Comparison of ENCODE assay signal across 10 cellular contexts in the genomic region with DNA sequence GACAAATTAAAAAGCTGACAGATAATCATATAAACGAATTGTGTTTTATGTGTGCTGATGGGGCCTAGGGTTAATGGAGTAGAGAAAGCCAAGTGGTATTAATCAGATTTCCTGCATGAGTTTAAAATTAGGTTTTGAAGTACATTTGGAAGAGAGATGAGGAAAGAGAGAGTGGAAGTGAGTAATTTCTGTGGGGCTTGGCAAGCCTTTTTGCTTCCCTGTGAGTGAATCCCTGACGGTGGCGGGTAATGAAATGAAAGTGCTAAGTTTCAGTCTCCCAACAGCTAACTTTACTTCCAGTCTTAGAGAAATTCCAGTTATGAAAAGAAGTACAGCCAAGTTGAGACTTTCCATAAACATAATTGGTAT.
DNase-seq lines count a peak whose midpoint lies in the region; ATAC-seq and TF ChIP-seq lines count a peak whose summit lies in the region.
"Had no signal": no experiment of that assay in that cellular context is flagged by ENCODE, and none has a peak within 500 bp of the region (broad histone marks: within the 10 kb centered on the region; RNA-seq: fewer than 3 reads in every experiment).

No MANE protein-coding gene starts in this region.

- peak overlapping the region; percentile 21 for H3K4me3 ChIP-seq in suprapubic skin

- no peaks in the 10 kb centered on the region for H3K27me3 ChIP-seq in suprapubic skin

- no peak for TF ChIP-seq EP300 in suprapubic skin (IDR thresholded peaks at IDR 0.05)

- H3K4me1 ChIP-seq in suprapubic skin, result peaks cover 16% of the 10 kb centered on the region

- no peak overlapping the region for H3K27ac Mint-ChIP-seq in activated CD4-positive, alpha-beta T cell treated with anti-CD3 and anti-CD28 coated beads for 36 hours

- H3K9me3 Mint-ChIP-seq in activated CD4-positive, alpha-beta T cell treated with anti-CD3 and anti-CD28 coated beads for 36 hours (ENCODE audit: low read depth), result no peaks in the 10 kb centered on the region
- H3K9me3 Mint-ChIP-seq: activated naive CD4-positive, alpha-beta T cell treated with anti-CD3 and anti-CD28 coated beads, Interleukin-2, amount 50 U/mL, for 24 hours had no signal

- intact Hi-C loops in activated CD4-positive, alpha-beta T cell treated with anti-CD3 and anti-CD28 coated beads for 36 hours (cut with DNase I, micrococcal nuclease), result loop anchor here (5.0 to 10.0 kb wide), 3 partner anchors 80 to 427 kb away; no protein-coding TSS in a partner anchor

- no peak overlapping the region for H3K4me3 Mint-ChIP-seq in activated CD4-positive, alpha-beta T cell treated with anti-CD3 and anti-CD28 coated beads for 36 hours

- WGBS in suprapubic skin, result 49% methylated on average over 3 of the region's 3 CpGs

- no peaks in the 10 kb centered on the region for H3K36me3 ChIP-seq in suprapubic skin

- no peaks in the 10 kb centered on the region for H3K27me3 Mint-ChIP-seq in activated CD4-positive, alpha-beta T cell treated with anti-CD3 and anti-CD28 coated beads for 36 hours
- H3K27me3 Mint-ChIP-seq: activated naive CD4-positive, alpha-beta T cell treated with anti-CD3 and anti-CD28 coated beads, Interleukin-2, amount 50 U/mL, for 24 hours had no signal

- H3K9me3 ChIP-seq in suprapubic skin, result no peaks in the 10 kb centered on the region

- no peaks in the 10 kb centered on the region for H3K36me3 Mint-ChIP-seq in activated CD4-positive, alpha-beta T cell treated with anti-CD3 and anti-CD28 coated beads for 36 hours (ENCODE audit: low read depth)
- H3K36me3 Mint-ChIP-seq: activated naive CD4-positive, alpha-beta T cell treated with anti-CD3 and anti-CD28 coated beads, Interleukin-2, amount 50 U/mL, for 24 hours had no signal

- H3K4me1 Mint-ChIP-seq in activated CD4-positive, alpha-beta T cell treated with anti-CD3 and anti-CD28 coated beads for 36 hours, result peaks cover 26% of the 10 kb centered on the region

- H3K27ac ChIP-seq in suprapubic skin, result peak overlapping the region; percentile 33

- CTCF ChIA-PET in activated CD4-positive, alpha-beta T cell treated with anti-CD3 and anti-CD28 coated beads for 36 hours (lab: Charles Lee), result interaction anchor here (0.6 to 3.9 kb wide), 7 partner anchors 9 to 792 kb away, joined by 3 to 46 read pairs (median 4); no protein-coding TSS in a partner anchor

- POLR2A ChIA-PET in activated CD4-positive, alpha-beta T cell treated with anti-CD3 and anti-CD28 coated beads for 36 hours (lab: Charles Lee), result no interaction called here

- DNase-seq in activated CD4-positive, alpha-beta T cell treated with anti-CD3 and anti-CD28 coated beads for 36 hours, result peak; percentile 16
- DNase-seq in activated CD4-positive, alpha-beta T cell treated with anti-CD3 and anti-CD28 coated beads, Interleukin-2, amount 50 U/mL, for 1 hour, result no peak
- peak; percentile 59 for DNase-seq in astrocyte of the hippocampus (ENCODE audit: low read depth, low spot score)
- peak; percentile 27 for DNase-seq in kidney tubule cell (ENCODE audit: low spot score)
- no peak for DNase-seq in suprapubic skin (ENCODE audit: low spot score in 2 of 2)
- DNase-seq in SK-N-DZ (ENCODE audit: low spot score), result no peak
- DNase-seq in iPS-NIHi11 (ENCODE audit: low spot score), result no peak
- no peak for DNase-seq in DMS53 (lab: John Stamatoyannopoulos, UW)

- no peak for TF ChIP-seq CTCF in suprapubic skin (IDR thresholded peaks at IDR 0.05)

- no peak for TF ChIP-seq POLR2A in suprapubic skin (IDR thresholded peaks at IDR 0.05)

- ATAC-seq in activated CD4-positive, alpha-beta T cell treated with anti-CD3 and anti-CD28 coated beads for 36 hours, result no peak
- ATAC-seq: left colon had no signal

Comparison
In these comparisons a context has a peak if more than half of its experiments do, and no peak if none do; other contexts are left out.
1. DNase-seq: peak in activated CD4-positive, alpha-beta T cell treated with anti-CD3 and anti-CD28 coated beads for 36 hours (single experiment), astrocyte of the hippocampus (single experiment) and kidney tubule cell (single experiment); none in activated CD4-positive, alpha-beta T cell treated with anti-CD3 and anti-CD28 coated beads, Interleukin-2, amount 50 U/mL, for 1 hour (single experiment), suprapubic skin (0 of 2), SK-N-DZ (single experiment), iPS-NIHi11 (single experiment) and DMS53 (single experiment).